Comparison of ENCODE assay signal across 9 cellular contexts in genomic region chr17:57097832-57098421, GRCh38. TPM values are rescaled to one million over a fixed set of nuclear protein-coding genes. Genes with fewer than 3 reads are reported as not detected.
A peak's percentile ranks its signal among the peaks of the same experiment; 100 is the strongest.
DNase-seq lines count a peak whose midpoint lies in the region; ATAC-seq, FAIRE-seq and TF ChIP-seq lines count a peak whose summit lies in the region.
"Had no signal": no experiment of that assay in that cellular context is flagged by ENCODE, and none has a peak within 500 bp of the region (broad histone marks: within the 10 kb centered on the region; RNA-seq: fewer than 3 reads in every experiment).

No MANE protein-coding gene starts in this region.

- no peaks in the 10 kb centered on the region for H3K27me3 ChIP-seq in endothelial cell of umbilical vein (ENCODE audit: control insufficient read depth in 2 of 2, insufficient read depth in 2 of 2, low read length in 2 of 2)

- ATAC-seq in HG02973 (IDR thresholded peaks at IDR 0.05; ENCODE audit: unreplicated experiment), result no peak

- intact Hi-C loops in endothelial cell of umbilical vein (cut with micrococcal nuclease), result no loop called here

- H3K79me2 ChIP-seq in endothelial cell of umbilical vein (ENCODE audit: control insufficient read depth, insufficient read depth, low read length), result peaks cover 26% of the 10 kb centered on the region

- H3K4me3 ChIP-seq in endothelial cell of umbilical vein (replicated peaks in 1 of 3; ENCODE audit: insufficient read depth in 1 of 3, low read depth in 1 of 3, low read length in 3 of 3), result no peak overlapping the region

- TF ChIP-seq CTCF in C4-2B (conservative IDR thresholded peaks at IDR 0.05), result no peak
- TF ChIP-seq CTCF in endothelial cell of umbilical vein (IDR thresholded peaks at IDR 0.05; ENCODE audit: extremely low read depth in 1 of 2, insufficient read depth in 1 of 2, low read depth in 1 of 2, low read length in 2 of 2), result no peak
- TF ChIP-seq CTCF in nephron progenitor cell (IDR thresholded peaks at IDR 0.05), result no peak
- TF ChIP-seq CTCF in GM13976 (IDR thresholded peaks at IDR 0.05; ENCODE audit: borderline replicate concordance, control extremely low read depth, extremely low read depth, insufficient read depth, missing control alignments), result no peak

- peaks cover 45% of the 10 kb centered on the region for H3K4me1 Mint-ChIP-seq in nephron progenitor cell

- H3K27ac Mint-ChIP-seq in nephron progenitor cell, result peak overlapping the region; percentile 81

- no peaks in the 10 kb centered on the region for H3K9me3 Mint-ChIP-seq in nephron progenitor cell

- H3K9me3 ChIP-seq in endothelial cell of umbilical vein (replicated peaks; ENCODE audit: control insufficient read depth, insufficient read depth, low read length), result no peaks in the 10 kb centered on the region

- POLR2A ChIA-PET in endothelial cell of umbilical vein (lab: Charles Lee), result no interaction called here

- H3K4me3 Mint-ChIP-seq in nephron progenitor cell, result no peak overlapping the region

- H3K9me1 ChIP-seq in endothelial cell of umbilical vein (replicated peaks; ENCODE audit: control insufficient read depth, extremely low read depth, insufficient read depth, low read length), result no peaks in the 10 kb centered on the region

- in situ Hi-C loops in GM13976 (cut with MboI; ENCODE audit: low sequenced_read_pairs, unreplicated experiment), result no loop called here

- no TSS peak for BruUV-seq in endothelial cell of umbilical vein (replicated peaks; lab: Mats Ljungman, UMichigan)

- H3K4me1 ChIP-seq in endothelial cell of umbilical vein (ENCODE audit: control insufficient read depth, extremely low read depth, insufficient read depth, low read length), result no peaks in the 10 kb centered on the region

- CTCF ChIA-PET in endothelial cell of umbilical vein (lab: Charles Lee), result interaction anchor here (0.8 kb wide), 2 partner anchors 10 to 88 kb away, joined by 3 read pairs; no protein-coding TSS in a partner anchor

- H3K4me2 ChIP-seq in endothelial cell of umbilical vein (ENCODE audit: insufficient read depth, low read length), result no peak overlapping the region

- H2AFZ ChIP-seq in endothelial cell of umbilical vein (ENCODE audit: low read depth, low read length), result no peak overlapping the region

- H4K20me1 ChIP-seq in endothelial cell of umbilical vein (replicated peaks; ENCODE audit: control insufficient read depth, extremely low read depth, insufficient read depth, low read length), result no peaks in the 10 kb centered on the region

- H3K9ac ChIP-seq in endothelial cell of umbilical vein (replicated peaks; ENCODE audit: extremely low read depth, insufficient read depth, low read length), result no peak overlapping the region

- FAIRE-seq in endothelial cell of umbilical vein (lab: Jason Lieb, UNC), result no peak

- TF ChIP-seq POLR2A in endothelial cell of umbilical vein (IDR thresholded peaks at IDR 0.05; ENCODE audit: low read depth, low read length), result no peak

- peak; percentile 76 for DNase-seq in NCI-H2227 treated with DMSO at 0.1 percent for 48 hours (lab: John Stamatoyannopoulos, UW)
- peak; percentile 47 for DNase-seq in endothelial cell of umbilical vein (ENCODE audit: low read depth, low spot score)
- DNase-seq in nephron progenitor cell, result no peak
- DNase-seq in islet precursor cell, result no peak
- DNase-seq in GM13976 (ENCODE audit: low spot score), result no peak
- DNase-seq in NCI-H2107 treated with DMSO at 0.1 percent for 48 hours (lab: John Stamatoyannopoulos, UW; ENCODE audit: unreplicated experiment), result no peak
- DNase-seq: left colon had no signal

- dilution Hi-C loops in endothelial cell of umbilical vein (cut with MboI; ENCODE audit: extremely low pct_ligation_motif_present, low sequenced_read_pairs), result no loop called here

- H3K27ac ChIP-seq in C4-2B (peak overlapping the region; percentile 68), endothelial cell of umbilical vein (ENCODE audit: insufficient read depth, low read depth, low read length) (no peak overlapping the region)

- peaks cover 4% of the 10 kb centered on the region for H3K27me3 Mint-ChIP-seq in nephron progenitor cell (ENCODE audit: low read depth, poor library complexity)

- no peaks in the 10 kb centered on the region for H3K36me3 ChIP-seq in endothelial cell of umbilical vein (ENCODE audit: control insufficient read depth in 2 of 2, extremely low read depth in 1 of 2, insufficient read depth in 2 of 2, low read length in 2 of 2)

- H3K36me3 Mint-ChIP-seq in nephron progenitor cell (ENCODE audit: low read depth), result peaks cover 8% of the 10 kb centered on the region

TF ChIP-seq in endothelial cell of umbilical vein, 7 proteins besides CTCF, POLR2A, EP300 and RAD21:
- no peak for TF ChIP-seq POLR2AphosphoS5 (IDR thresholded peaks at IDR 0.05; ENCODE audit: insufficient read depth, low read depth, low read length)
- no peak for TF ChIP-seq FOS (IDR thresholded peaks at IDR 0.05; ENCODE audit: borderline replicate concordance, insufficient read depth, low read length)
- TF ChIP-seq MYC (IDR thresholded peaks at IDR 0.05; ENCODE audit: low read depth, low read length), result no peak
- TF ChIP-seq MAX (IDR thresholded peaks at IDR 0.05; ENCODE audit: insufficient read depth, insufficient read length), result no peak
- no peak for TF ChIP-seq EZH2 (IDR thresholded peaks at IDR 0.05; ENCODE audit: borderline replicate concordance, low read depth, low read length, severe bottlenecking)
- TF ChIP-seq GATA2 (IDR thresholded peaks at IDR 0.05; ENCODE audit: insufficient read depth, insufficient read length, low read depth, low read length), result no peak
- no peak for TF ChIP-seq JUN (IDR thresholded peaks at IDR 0.05; ENCODE audit: borderline replicate concordance, insufficient read depth, insufficient read length, low read depth)
TF ChIP-seq in endothelial cell of umbilical vein: peak in this region for 0.

RNA-seq across cellular contexts. Expression of gene AKAP1, which starts 12.9 kb away (rescaled TPM):
- 20.9 and 23.9 TPM in 2 replicates for total RNA-seq in endothelial cell of umbilical vein
- polyA plus RNA-seq in endothelial cell of umbilical vein, result 23.9 and 27.7 TPM in 2 replicates
- polyA plus RNA-seq in endothelial cell of umbilical vein (2011; cell fraction: cytosol; rRNA removed), result 26.7 and 30.1 TPM in 2 replicates
- polyA plus RNA-seq in endothelial cell of umbilical vein (2011; cell fraction: nucleus; rRNA removed), result 52.8 and 70.6 TPM in 2 replicates
- polyA plus RNA-seq in endothelial cell of umbilical vein (2012), result 19.5 and 19.9 TPM in 2 replicates
- polyA minus RNA-seq in endothelial cell of umbilical vein, result 46.8 and 50.1 TPM in 2 replicates
- polyA minus RNA-seq in endothelial cell of umbilical vein (2011; cell fraction: cytosol; rRNA and poly(A)+ RNA removed), result 29.9 TPM
- polyA minus RNA-seq in endothelial cell of umbilical vein (2011; cell fraction: nucleus; rRNA and poly(A)+ RNA removed), result 12.1 and 24.6 TPM in 2 replicates

Comparison
In these comparisons a context has a peak if more than half of its experiments do, and no peak if none do; other contexts are left out.
1. DNase-seq: peak in NCI-H2227 treated with DMSO at 0.1 percent for 48 hours (single experiment) and endothelial cell of umbilical vein (single experiment); none in nephron progenitor cell (single experiment), islet precursor cell (single experiment), GM13976 (single experiment) and NCI-H2107 treated with DMSO at 0.1 percent for 48 hours (single experiment).